In genomic region chr12:56616924-56617323, GRCh38 we compare ENCODE assay signal across 18 cellular contexts. TPM values are rescaled to one million over a fixed set of nuclear protein-coding genes. Genes with fewer than 3 reads are reported as not detected.
DNase-seq lines count a peak whose midpoint lies in the region; ATAC-seq and TF ChIP-seq lines count a peak whose summit lies in the region.
"Had no signal": no experiment of that assay in that cellular context is flagged by ENCODE, and none has a peak within 500 bp of the region (broad histone marks: within the 10 kb centered on the region; RNA-seq: fewer than 3 reads in every experiment).

No MANE protein-coding gene starts in this region.

- 0 out of 2 replicates have a peak overlapping the region, but pooled peaks have one; percentile 16 for H3K27ac ChIP-seq in HEK293 (ENCODE audit: extremely low read depth, low read depth, low read length)
- H3K27ac ChIP-seq in right atrium auricular region, result peak overlapping the region; percentile 11 to 43
- no peak overlapping the region for H3K27ac ChIP-seq in suprapubic skin
- H3K27ac ChIP-seq: breast epithelium, epithelial cell of prostate, SJCRH30, transverse colon had no signal

- TF ChIP-seq EP300 in suprapubic skin (IDR thresholded peaks at IDR 0.05), result no peak

- H3K27me3 Mint-ChIP-seq in CD14-positive monocyte (ENCODE audit: low read depth in 3 of 3), result peaks cover 0 to 2% (median 2%) of the 10 kb centered on the region in 3 donors
- H3K27me3 Mint-ChIP-seq in activated naive CD8-positive, alpha-beta T cell treated with anti-CD3 and anti-CD28 coated beads, Interleukin-2, amount 50 U/mL, for 24 hours, result no peaks in the 10 kb centered on the region
- H3K27me3 Mint-ChIP-seq: dendritic cell treated with granulocyte-macrophage colony-stimulating factor and Interleukin-4, amounts not matched to agents 40 ng/mL and 50 ng/mL, for 4 days had no signal

- no peak for ATAC-seq in activated naive CD8-positive, alpha-beta T cell treated with anti-CD3 and anti-CD28 coated beads, Interleukin-2, amount 50 U/mL, for 24 hours
- ATAC-seq in HG02884 (IDR thresholded peaks at IDR 0.05; ENCODE audit: unreplicated experiment), result no peak
- ATAC-seq: PC-3 had no signal

- H3K9me3 Mint-ChIP-seq in CD14-positive monocyte, result no peaks in the 10 kb centered on the region
- H3K9me3 Mint-ChIP-seq in activated naive CD8-positive, alpha-beta T cell treated with anti-CD3 and anti-CD28 coated beads, Interleukin-2, amount 50 U/mL, for 24 hours, result no peaks in the 10 kb centered on the region
- H3K9me3 Mint-ChIP-seq: dendritic cell treated with granulocyte-macrophage colony-stimulating factor and Interleukin-4, amounts not matched to agents 40 ng/mL and 50 ng/mL, for 4 days had no signal

- CTCF ChIA-PET in HEK293 (lab: Yijun Ruan, JAX), result interaction anchor here (1.0 to 1.1 kb wide), 2 partner anchors 20 to 22 kb away, joined by 3 read pairs; no protein-coding TSS in a partner anchor

- no peaks in the 10 kb centered on the region for H3K4me1 Mint-ChIP-seq in CD14-positive monocyte
- peaks cover 26% of the 10 kb centered on the region for H3K4me1 Mint-ChIP-seq in activated naive CD8-positive, alpha-beta T cell treated with anti-CD3 and anti-CD28 coated beads, Interleukin-2, amount 50 U/mL, for 24 hours

- intact Hi-C loops in CD14-positive monocyte (cut with micrococcal nuclease), result no loop called here

- no peak overlapping the region for H3K4me3 Mint-ChIP-seq in CD14-positive monocyte
- no peak overlapping the region for H3K4me3 Mint-ChIP-seq in activated naive CD8-positive, alpha-beta T cell treated with anti-CD3 and anti-CD28 coated beads, Interleukin-2, amount 50 U/mL, for 24 hours
- H3K4me3 Mint-ChIP-seq: dendritic cell treated with granulocyte-macrophage colony-stimulating factor and Interleukin-4, amounts not matched to agents 40 ng/mL and 50 ng/mL, for 4 days had no signal

- H3K36me3 Mint-ChIP-seq in CD14-positive monocyte, result peaks cover 84 to 86% of the 10 kb centered on the region in 2 donors
- H3K36me3 Mint-ChIP-seq in activated naive CD8-positive, alpha-beta T cell treated with anti-CD3 and anti-CD28 coated beads, Interleukin-2, amount 50 U/mL, for 24 hours (ENCODE audit: low read depth), result peaks cover 51% of the 10 kb centered on the region

- peaks cover 57 to 88% of the 10 kb centered on the region in 2 experiments for H3K36me3 ChIP-seq in HEK293 (ENCODE audit: control insufficient read depth in 2 of 2, insufficient read depth in 1 of 2, low read length in 2 of 2)
- H3K36me3 ChIP-seq in right atrium auricular region, result peaks cover 65% of the 10 kb centered on the region
- H3K36me3 ChIP-seq in suprapubic skin, result peaks cover 89% of the 10 kb centered on the region

- no peaks in the 10 kb centered on the region for H3K9me3 ChIP-seq in HEK293 (ENCODE audit: control insufficient read depth, insufficient read depth, low read depth, low read length)
- no peaks in the 10 kb centered on the region for H3K9me3 ChIP-seq in right atrium auricular region
- no peaks in the 10 kb centered on the region for H3K9me3 ChIP-seq in suprapubic skin
- H3K9me3 ChIP-seq: breast epithelium, SJCRH30, transverse colon had no signal

- DNase-seq in CD14-positive monocyte (ENCODE audit: low spot score) (no peak), right atrium auricular region (ENCODE audit: low spot score) (no peak), EL (no peak), suprapubic skin (ENCODE audit: low spot score in 2 of 2) (no peak)
- DNase-seq in activated naive CD8-positive, alpha-beta T cell treated with anti-CD3 and anti-CD28 coated beads, Interleukin-2, amount 50 U/mL, for 24 hours, result no peak
- DNase-seq: activated CD4-positive, CD25-positive, alpha-beta regulatory T cell treated with anti-CD3 and anti-CD28 coated beads, Interleukin-2, amount 50 U/mL, for 72 hours; DND-41; foreskin melanocyte; NCI-H774; PC-3; SJCRH30; stimulated activated naive CD4-positive, alpha-beta T cell treated with Interleukin-2 at 50 U/mL for 16 hours; transverse colon had no signal

- H3K27me3 ChIP-seq in right atrium auricular region, result no peaks in the 10 kb centered on the region
- no peaks in the 10 kb centered on the region for H3K27me3 ChIP-seq in suprapubic skin
- H3K27me3 ChIP-seq: breast epithelium, SJCRH30, transverse colon had no signal

- peak overlapping the region in 4 of 7 donors; percentile 5 to 44 (median 30) for H3K27ac Mint-ChIP-seq in CD14-positive monocyte
- peak overlapping the region; percentile 68 for H3K27ac Mint-ChIP-seq in activated naive CD8-positive, alpha-beta T cell treated with anti-CD3 and anti-CD28 coated beads, Interleukin-2, amount 50 U/mL, for 24 hours
- H3K27ac Mint-ChIP-seq: dendritic cell treated with granulocyte-macrophage colony-stimulating factor and Interleukin-4, amounts not matched to agents 40 ng/mL and 50 ng/mL, for 4 days had no signal

- POLR2A ChIA-PET in HEK293 (lab: Yijun Ruan, JAX), result interaction anchor here (0.6 to 0.9 kb wide), 3 partner anchors 12 to 101 kb away, joined by 3 to 4 read pairs (median 3); no protein-coding TSS in a partner anchor

- H3K4me3 ChIP-seq in HEK293 (ENCODE audit: low read depth, low read length) (no peak overlapping the region), right atrium auricular region (no peak overlapping the region), suprapubic skin (no peak overlapping the region)
- H3K4me3 ChIP-seq: breast epithelium, SJCRH30, transverse colon had no signal

- H3K4me1 ChIP-seq in HEK293 (ENCODE audit: control insufficient read depth, insufficient read depth, low read length), result no peaks in the 10 kb centered on the region
- peaks cover 0 to 27% of the 10 kb centered on the region in 2 donors for H3K4me1 ChIP-seq in right atrium auricular region
- no peaks in the 10 kb centered on the region for H3K4me1 ChIP-seq in suprapubic skin
- H3K4me1 ChIP-seq: breast epithelium, SJCRH30 had no signal

- no peak for TF ChIP-seq CTCF in CD14-positive monocyte (IDR thresholded peaks at IDR 0.05)
- no peak for TF ChIP-seq CTCF in HEK293 (tag by site-specific recombination; IDR thresholded peaks at IDR 0.05)
- no peak for TF ChIP-seq CTCF in right atrium auricular region (IDR thresholded peaks at IDR 0.05)
- no peak for TF ChIP-seq CTCF in suprapubic skin (IDR thresholded peaks at IDR 0.05)

- no peak for TF ChIP-seq POLR2A in suprapubic skin (IDR thresholded peaks at IDR 0.05)

TF ChIP-seq in HEK293, 187 proteins besides CTCF, POLR2A, EP300 and RAD21:
- TF ChIP-seq ZBTB8A (tag by site-specific recombination; IDR thresholded peaks at IDR 0.05) (no peak), ZNF416 (tag by site-specific recombination; IDR thresholded peaks at IDR 0.05) (no peak), ZNF658 (tag by site-specific recombination; IDR thresholded peaks at IDR 0.05) (no peak), ZFP3 (tag by site-specific recombination; IDR thresholded peaks at IDR 0.05; ENCODE audit: low read depth) (no peak), SP3 (tag by site-specific recombination; IDR thresholded peaks at IDR 0.05) (no peak), ZNF140 (tag by site-specific recombination; IDR thresholded peaks at IDR 0.05) (no peak), KLF16 (tag by site-specific recombination; IDR thresholded peaks at IDR 0.05) (no peak), ZNF660 (tag by site-specific recombination; IDR thresholded peaks at IDR 0.05) (no peak), REPIN1 (tag by site-specific recombination; IDR thresholded peaks at IDR 0.05; ENCODE audit: low read depth) (no peak)
- TF ChIP-seq, protein P1, sequence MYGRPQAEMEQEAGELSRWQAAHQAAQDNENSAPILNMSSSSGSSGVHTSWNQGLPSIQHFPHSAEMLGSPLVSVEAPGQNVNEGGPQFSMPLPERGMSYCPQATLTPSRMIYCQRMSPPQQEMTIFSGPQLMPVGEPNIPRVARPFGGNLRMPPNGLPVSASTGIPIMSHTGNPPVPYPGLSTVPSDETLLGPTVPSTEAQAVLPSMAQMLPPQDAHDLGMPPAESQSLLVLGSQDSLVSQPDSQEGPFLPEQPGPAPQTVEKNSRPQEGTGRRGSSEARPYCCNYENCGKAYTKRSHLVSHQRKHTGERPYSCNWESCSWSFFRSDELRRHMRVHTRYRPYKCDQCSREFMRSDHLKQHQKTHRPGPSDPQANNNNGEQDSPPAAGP (tag by site-specific recombination; IDR thresholded peaks at IDR 0.05), result no peak

RNA-seq across cellular contexts. Expression of gene BAZ2A, which starts 13.2 kb away (rescaled TPM):
- 10 to 100 TPM in 1 of 2 donors, 1 to 10 TPM in 1; 8.9 to 21.1 TPM for polyA plus RNA-seq in CD14-positive monocyte
- 10 to 100 TPM; 38.6 to 42.7 TPM for total RNA-seq in right atrium auricular region
- 100 to 1,000 TPM in 3 of 4 donors, 10 to 100 TPM in 1; 100.0 to 243 (median 129) TPM for total RNA-seq in suprapubic skin

RNA-seq across cellular contexts. Expression of gene ATP5F1B, which starts 28.9 kb away (rescaled TPM):
- polyA plus RNA-seq in CD14-positive monocyte, result 1,000 to 10,000 TPM; 1,038 to 1,093 TPM
- total RNA-seq in right atrium auricular region (1,000 to 10,000 TPM; 1,028 to 1,860 TPM), suprapubic skin (100 to 1,000 TPM; 423 to 515 (median 438) TPM)
